In genomic region chr17:45147102-45147580, GRCh38 we compare ENCODE assay signal across 8 cellular contexts. TPM values are rescaled to one million over a fixed set of nuclear protein-coding genes. Genes with fewer than 3 reads are reported as not detected.
A peak's percentile ranks its signal among the peaks of the same experiment; 100 is the strongest.
DNase-seq lines count a peak whose midpoint lies in the region; ATAC-seq and TF ChIP-seq lines count a peak whose summit lies in the region.

No MANE protein-coding gene starts in this region.

- no peaks in the 10 kb centered on the region for H3K27me3 ChIP-seq in adipocyte (replicated peaks; ENCODE audit: control insufficient read depth, insufficient read depth, low read length)
- H3K27me3 ChIP-seq in right atrium auricular region: no peaks in the 10 kb centered on the region
- no peaks in the 10 kb centered on the region for H3K27me3 ChIP-seq in gastrocnemius medialis

- H3K9ac ChIP-seq in adipocyte (ENCODE audit: low read length): peak overlapping the region; percentile 96

- H3K36me3 ChIP-seq in adipocyte (ENCODE audit: control insufficient read depth, insufficient read depth, low read length, severe bottlenecking) (no peaks in the 10 kb centered on the region), right atrium auricular region (no peaks in the 10 kb centered on the region), gastrocnemius medialis (no peaks in the 10 kb centered on the region)

- ATAC-seq in GM21717 (IDR thresholded peaks at IDR 0.05; ENCODE audit: unreplicated experiment): peak; percentile 5
- no peak for ATAC-seq in gastrocnemius medialis

- peak; percentile 89 for DNase-seq in D341Med (ENCODE audit: low spot score)
- DNase-seq in NCI-H446 treated with DMSO at 0.1 percent for 48 hours (lab: John Stamatoyannopoulos, UW): peak; percentile 60
- peak; percentile 81 for DNase-seq in adipocyte (ENCODE audit: low read depth)
- no peak for DNase-seq in right atrium auricular region (ENCODE audit: low spot score)
- peak; percentile 61 to 67 for DNase-seq in gastrocnemius medialis
- no peak for DNase-seq in epidermal melanocyte (ENCODE audit: insufficient read length, low spot score)
- DNase-seq in stimulated activated CD4-positive, alpha-beta T cell treated with anti-CD3 and anti-CD28 coated beads, Interleukin-4, amount 100 ng/mL, for 1 hour: no peak

- H3K4me1 ChIP-seq in adipocyte (ENCODE audit: control insufficient read depth, insufficient read depth, low read length) (peaks cover 40% of the 10 kb centered on the region), right atrium auricular region (peaks cover 0 to 52% of the 10 kb centered on the region in 2 donors), gastrocnemius medialis (peaks cover 33 to 40% of the 10 kb centered on the region in 2 donors)

- peak overlapping the region; percentile 87 for H3K4me3 ChIP-seq in adipocyte (ENCODE audit: low read length)
- H3K4me3 ChIP-seq in right atrium auricular region: peak overlapping the region; percentile 67 to 83
- H3K4me3 ChIP-seq in gastrocnemius medialis: peak overlapping the region; percentile 57 to 88 (median 82)

- intact Hi-C loops in gastrocnemius medialis (cut with DNase I; ENCODE audit: low total_unique reads): loop anchor here (5.0 kb wide), 1 partner anchor 1045 kb away; the partner anchor contains the start of gene KANSL1

- peak overlapping the region; percentile 96 to 99 for H3K27ac ChIP-seq in right atrium auricular region
- peak overlapping the region; percentile 90 to 98 (median 98) for H3K27ac ChIP-seq in gastrocnemius medialis

- no peak for TF ChIP-seq POLR2A in gastrocnemius medialis (IDR thresholded peaks at IDR 0.05)

- H3K9me3 ChIP-seq in adipocyte (ENCODE audit: control insufficient read depth, low read length) (no peaks in the 10 kb centered on the region), right atrium auricular region (no peaks in the 10 kb centered on the region), gastrocnemius medialis (no peaks in the 10 kb centered on the region)

- in situ Hi-C loops in gastrocnemius medialis (cut with MboI; ENCODE audit: low sequenced_read_pairs in 4 of 4): loop anchor here in 1 of 4 donors (25.0 kb wide), 1 partner anchor 235 kb away; the partner anchor contains the start of gene GFAP

- no peak for TF ChIP-seq CTCF in right atrium auricular region (IDR thresholded peaks at IDR 0.05)
- TF ChIP-seq CTCF in gastrocnemius medialis (IDR thresholded peaks at IDR 0.05 in 4 of 5, conservative IDR thresholded peaks at IDR 0.05 in 1 of 5): no peak

RNA-seq across cellular contexts. Expression of gene HEXIM1, which starts 1.1 kb away (rescaled TPM):
- total RNA-seq in right atrium auricular region (10 to 100 TPM; 16.4 to 31.1 TPM), gastrocnemius medialis (10 to 100 TPM; 26.3 to 79.6 (median 36.9) TPM)

RNA-seq across cellular contexts. Expression of gene ACBD4, which starts 11.7 kb away (rescaled TPM):
- total RNA-seq in right atrium auricular region (1 to 10 TPM; 9.0 to 9.4 TPM), gastrocnemius medialis (1 to 10 TPM; 2.2 to 3.2 (median 2.5) TPM)

RNA-seq across cellular contexts. Expression of gene HEXIM2, which starts 14.5 kb away (rescaled TPM):
- total RNA-seq in right atrium auricular region (1 to 10 TPM; 3.1 to 6.8 TPM), gastrocnemius medialis (10 to 100 TPM; 31.4 to 70.8 (median 64.9) TPM)

RNA-seq across cellular contexts. Expression of gene PLCD3, which starts 14.8 kb away (rescaled TPM):
- total RNA-seq in right atrium auricular region (100 to 1,000 TPM; 102 to 156 TPM), gastrocnemius medialis (100 to 1,000 TPM in 1 of 4 donors, 10 to 100 TPM in 3; 38.6 to 186 (median 75.1) TPM)

Comparison
In these comparisons a context has a peak if more than half of its experiments do, and no peak if none do; other contexts are left out.
1. DNase-seq: peak in D341Med (single experiment), NCI-H446 treated with DMSO at 0.1 percent for 48 hours (single experiment), adipocyte (single experiment) and gastrocnemius medialis (2 of 2); none in right atrium auricular region (single experiment), epidermal melanocyte (single experiment) and stimulated activated CD4-positive, alpha-beta T cell treated with anti-CD3 and anti-CD28 coated beads, Interleukin-4, amount 100 ng/mL, for 1 hour (single experiment).
2. RNA of gene HEXIM2, which starts 14.5 kb away (total RNA-seq): 31.4 to 70.8 TPM in gastrocnemius medialis; 3.1 to 6.8 TPM in right atrium auricular region; every median in the first group is over 4 times any median in the second.
3. Peak in every context shown above with its lines, with median percentiles within 50 percentile points of each other: H3K4me3 ChIP-seq.